ENCODE assay signal across 1 cellular context in genomic region chr1:212450331-212450881, GRCh38.
TF ChIP-seq lines count a peak whose summit lies in the region.

No MANE protein-coding gene starts in this region.

TF ChIP-seq in GM23338, 12 proteins besides CTCF, POLR2A, EP300 and RAD21 (continued from another document):
- no peak for TF ChIP-seq ZNF462 (CRISPR knock-in tag; IDR thresholded peaks at IDR 0.05)
